In genomic region chr1:117375327-117375726, GRCh38 we compare ENCODE assay signal across 7 cellular contexts.
"Had no signal": no experiment of that assay in that cellular context is flagged by ENCODE, and none has a peak within 500 bp of the region (broad histone marks: within the 10 kb centered on the region; RNA-seq: fewer than 3 reads in every experiment).

No MANE protein-coding gene starts in this region.

- FAIRE-seq: H1, H54, HTR-8/SVneo had no signal

- H3K4me3 ChIP-seq: GM23338 had no signal

- H3K4me2 ChIP-seq: GM23338 had no signal

- H2AFZ ChIP-seq: GM23338 had no signal

- DNase-seq: H9, HCEC 1CT, IMR-90 had no signal

- ATAC-seq: GM23338 had no signal
